1 cellular context compared by ENCODE assay signal in genomic region chr11:40328890-40329617, GRCh38.
TF ChIP-seq lines count a peak whose summit lies in the region.

No MANE protein-coding gene starts in this region.

TF ChIP-seq in WTC11, 78 proteins besides CTCF, POLR2A, EP300 and RAD21 (continued from another document):
- no peak for TF ChIP-seq AFF4 (CRISPR knock-in tag; IDR thresholded peaks at IDR 0.05; ENCODE audit: borderline replicate concordance)
- TF ChIP-seq ZNF317 (CRISPR knock-in tag; IDR thresholded peaks at IDR 0.05; ENCODE audit: borderline replicate concordance, low read depth) = no peak
- TF ChIP-seq ATF1 (CRISPR knock-in tag; IDR thresholded peaks at IDR 0.05) = no peak
- no peak for TF ChIP-seq GRHL2 (CRISPR knock-in tag; IDR thresholded peaks at IDR 0.05; ENCODE audit: insufficient replicate concordance, severe bottlenecking)
- TF ChIP-seq IRF1 (CRISPR knock-in tag; IDR thresholded peaks at IDR 0.05) = no peak
- TF ChIP-seq, protein P1, sequence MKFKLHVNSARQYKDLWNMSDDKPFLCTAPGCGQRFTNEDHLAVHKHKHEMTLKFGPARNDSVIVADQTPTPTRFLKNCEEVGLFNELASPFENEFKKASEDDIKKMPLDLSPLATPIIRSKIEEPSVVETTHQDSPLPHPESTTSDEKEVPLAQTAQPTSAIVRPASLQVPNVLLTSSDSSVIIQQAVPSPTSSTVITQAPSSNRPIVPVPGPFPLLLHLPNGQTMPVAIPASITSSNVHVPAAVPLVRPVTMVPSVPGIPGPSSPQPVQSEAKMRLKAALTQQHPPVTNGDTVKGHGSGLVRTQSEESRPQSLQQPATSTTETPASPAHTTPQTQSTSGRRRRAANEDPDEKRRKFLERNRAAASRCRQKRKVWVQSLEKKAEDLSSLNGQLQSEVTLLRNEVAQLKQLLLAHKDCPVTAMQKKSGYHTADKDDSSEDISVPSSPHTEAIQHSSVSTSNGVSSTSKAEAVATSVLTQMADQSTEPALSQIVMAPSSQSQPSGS (CRISPR knock-in tag; IDR thresholded peaks at IDR 0.05; ENCODE audit: borderline replicate concordance, low read depth) = no peak
